Comparison of ENCODE assay signal across 22 cellular contexts in the genomic region with DNA sequence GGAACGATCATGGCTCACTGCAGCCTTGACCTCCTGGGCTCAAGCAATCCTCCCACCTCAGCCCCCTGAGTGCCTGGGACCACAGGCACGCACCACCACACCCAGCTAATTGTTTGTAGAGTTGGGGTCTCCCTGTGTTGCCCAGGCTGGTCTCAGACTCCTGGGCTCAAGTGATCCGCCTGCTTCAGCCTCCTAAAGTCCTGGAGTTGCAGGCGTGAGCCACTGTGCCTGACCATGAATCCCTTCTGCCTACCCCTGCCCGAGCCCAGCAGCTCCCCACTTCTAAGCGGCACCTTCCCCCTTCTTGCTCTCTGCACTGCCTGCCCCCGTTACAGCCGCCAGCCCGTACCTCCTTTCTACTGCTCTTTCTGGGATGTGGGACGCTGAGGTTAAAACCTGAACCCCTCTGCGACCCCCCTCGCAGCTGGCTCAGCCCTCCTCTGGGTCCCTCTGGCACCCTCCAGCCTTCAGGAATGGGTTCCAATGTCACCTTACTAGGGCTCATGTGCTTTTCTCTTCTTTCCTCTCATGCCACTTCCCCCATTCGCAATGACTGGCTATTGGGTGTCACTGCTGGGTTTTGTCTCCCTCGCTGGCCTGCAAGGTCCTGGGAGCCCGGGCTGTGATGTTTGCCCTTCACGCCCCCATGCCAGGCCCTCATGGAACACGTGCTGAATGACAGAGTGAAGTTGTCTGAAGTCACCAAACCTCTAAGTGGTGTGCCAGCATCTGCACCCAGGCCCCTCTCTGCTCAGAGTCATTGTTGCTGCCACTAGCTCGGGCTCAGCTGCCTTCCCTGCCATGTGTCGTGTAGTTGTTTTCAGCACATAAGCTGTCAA.
"Had no signal": no experiment of that assay in that cellular context is flagged by ENCODE, and none has a peak within 500 bp of the region (broad histone marks: within the 10 kb centered on the region; RNA-seq: fewer than 3 reads in every experiment).

No MANE protein-coding gene starts in this region.

- H3K36me3 ChIP-seq: heart left ventricle, vagina had no signal

- H3K4me1 ChIP-seq: heart left ventricle, parathyroid adenoma, testis, vagina had no signal

- H3K4me3 ChIP-seq: heart left ventricle, lung, smooth muscle cell, testis, vagina had no signal

- DNase-seq: activated CD4-positive, alpha-beta T cell treated with anti-CD3 and anti-CD28 coated beads for 1 hour; activated CD4-positive, alpha-beta T cell treated with anti-CD3 and anti-CD28 coated beads, Interleukin-2, amount 50 U/mL, for 1 hour; activated CD8-positive, alpha-beta T cell treated with anti-CD3 and anti-CD28 coated beads, Interleukin-2, amount 10 ng/mL, durations not matched to agents 7 days and 5 days; activated naive CD8-positive, alpha-beta T cell treated with anti-CD3 and anti-CD28 coated beads for 36 hours; amniotic stem cell; cerebellar nuclear complex; heart left ventricle; islet precursor cell; left colon; naive thymus-derived CD4-positive, alpha-beta T cell; stimulated activated CD4-positive, alpha-beta T cell treated with anti-CD3 and anti-CD28 coated beads, Interleukin-2, amount 100 ng/mL, for 48 hours; stimulated activated naive CD4-positive, alpha-beta T cell; T-helper 1 cell; T-helper 9 cell; testis; trophoblast cell had no signal

- H3K36me3 Mint-ChIP-seq: activated naive CD8-positive, alpha-beta T cell treated with anti-CD3 and anti-CD28 coated beads for 36 hours; naive thymus-derived CD4-positive, alpha-beta T cell had no signal

- H3K27ac Mint-ChIP-seq: activated CD8-positive, alpha-beta T cell treated with anti-CD3 and anti-CD28 coated beads, Interleukin-2, amount 10 ng/mL, durations not matched to agents 7 days and 5 days; activated naive CD8-positive, alpha-beta T cell treated with anti-CD3 and anti-CD28 coated beads for 36 hours; activated T-helper 1 cell treated with anti-CD3 and anti-CD28 coated beads, Interleukin-12 subunit alpha, Interleukin-12 subunit beta, Interleukin-2, Interleukin-4 antibody, amounts not matched to agents 30 ng/mL and 10 ng/mL and 1 ng/mL, durations not matched to agents 14 hours and 24 hours and 36 hours; naive thymus-derived CD4-positive, alpha-beta T cell had no signal

- H3K9me3 ChIP-seq: heart left ventricle, testis, vagina had no signal

- H3K27me3 ChIP-seq: testis, vagina had no signal

- H3K9me3 Mint-ChIP-seq: activated naive CD8-positive, alpha-beta T cell treated with anti-CD3 and anti-CD28 coated beads for 36 hours; activated T-helper 1 cell treated with anti-CD3 and anti-CD28 coated beads, Interleukin-12 subunit alpha, Interleukin-12 subunit beta, Interleukin-2, Interleukin-4 antibody, amounts not matched to agents 30 ng/mL and 10 ng/mL and 1 ng/mL, durations not matched to agents 14 hours and 24 hours and 36 hours had no signal

- H3K27me3 Mint-ChIP-seq: activated naive CD8-positive, alpha-beta T cell treated with anti-CD3 and anti-CD28 coated beads for 36 hours had no signal

- H3K27ac ChIP-seq: heart left ventricle, parathyroid adenoma, testis, vagina had no signal

- ATAC-seq: activated CD8-positive, alpha-beta T cell treated with anti-CD3 and anti-CD28 coated beads, Interleukin-2, amount 10 ng/mL, durations not matched to agents 7 days and 5 days; heart left ventricle; left colon; naive thymus-derived CD4-positive, alpha-beta T cell; sciatic nerve had no signal

- H3K4me1 Mint-ChIP-seq: activated naive CD8-positive, alpha-beta T cell treated with anti-CD3 and anti-CD28 coated beads for 36 hours had no signal

- H3K4me3 Mint-ChIP-seq: activated CD8-positive, alpha-beta T cell treated with anti-CD3 and anti-CD28 coated beads, Interleukin-2, amount 10 ng/mL, durations not matched to agents 7 days and 5 days; activated naive CD8-positive, alpha-beta T cell treated with anti-CD3 and anti-CD28 coated beads for 36 hours; activated T-helper 1 cell treated with anti-CD3 and anti-CD28 coated beads, Interleukin-12 subunit alpha, Interleukin-12 subunit beta, Interleukin-2, Interleukin-4 antibody, amounts not matched to agents 30 ng/mL and 10 ng/mL and 1 ng/mL, durations not matched to agents 14 hours and 24 hours and 36 hours; naive thymus-derived CD4-positive, alpha-beta T cell had no signal
